Comparison of ENCODE assay signal across 26 cellular contexts in the genomic region with DNA sequence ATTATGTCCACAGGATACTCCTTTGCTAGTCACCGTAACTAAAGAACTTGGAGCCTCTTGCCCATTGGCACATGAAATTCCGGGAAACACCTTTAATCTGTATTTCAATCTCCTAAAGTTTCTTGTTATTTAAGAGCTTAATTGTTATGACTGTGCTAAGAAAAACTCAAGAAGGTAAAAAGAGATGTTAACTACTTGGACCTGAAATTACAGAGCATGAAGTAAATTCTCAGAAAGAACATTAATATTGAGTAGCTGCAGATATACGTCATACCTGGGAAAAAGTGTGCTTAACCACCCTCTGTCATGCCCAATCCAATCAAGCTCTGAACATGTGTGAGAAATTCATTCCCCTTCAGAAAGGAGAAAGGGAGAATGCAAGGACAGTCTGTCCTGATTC.
"Had no signal": no experiment of that assay in that cellular context is flagged by ENCODE, and none has a peak within 500 bp of the region (broad histone marks: within the 10 kb centered on the region; RNA-seq: fewer than 3 reads in every experiment).

No MANE protein-coding gene starts in this region.

- H3K27ac Mint-ChIP-seq: immature natural killer cell; mesothelial cell of epicardium; naive B cell; natural killer cell; nephron progenitor cell; progenitor cell of endocrine pancreas; stimulated activated effector memory CD8-positive, alpha-beta T cell treated with anti-CD3 and anti-CD28 coated beads, Interleukin-12 subunit alpha, Interleukin-12 subunit beta, amount 100 ng/mL, for 72 hours; stimulated activated naive CD8-positive, alpha-beta T cell treated with anti-CD3 and anti-CD28 coated beads, Interleukin-15, Interleukin-2, amounts not matched to agents 100 ng/mL and 50 ng/mL, for 24 hours had no signal

- H3K4me3 ChIP-seq: left ventricle myocardium inferior, lung, ovary, sigmoid colon, spleen, tibial nerve, upper lobe of left lung, vagina had no signal

- H3K27me3 ChIP-seq: ovary, sigmoid colon, spleen, tibial nerve, upper lobe of left lung, vagina had no signal

- ATAC-seq: left colon; natural killer cell; right cardiac atrium; stimulated activated effector memory CD8-positive, alpha-beta T cell treated with anti-CD3 and anti-CD28 coated beads, Interleukin-12 subunit alpha, Interleukin-12 subunit beta, amount 100 ng/mL, for 72 hours had no signal

- H3K9me3 ChIP-seq: left ventricle myocardium inferior, ovary, sigmoid colon, spleen, tibial nerve, upper lobe of left lung, vagina had no signal

- H3K9me3 Mint-ChIP-seq: immature natural killer cell; naive B cell; nephron progenitor cell; stimulated activated effector memory CD8-positive, alpha-beta T cell treated with anti-CD3 and anti-CD28 coated beads, Interleukin-12 subunit alpha, Interleukin-12 subunit beta, amount 100 ng/mL, for 72 hours; stimulated activated naive CD8-positive, alpha-beta T cell treated with anti-CD3 and anti-CD28 coated beads, Interleukin-15, Interleukin-2, amounts not matched to agents 100 ng/mL and 50 ng/mL, for 24 hours had no signal

- H3K36me3 Mint-ChIP-seq: mesothelial cell of epicardium; naive B cell; natural killer cell; stimulated activated effector memory CD8-positive, alpha-beta T cell treated with anti-CD3 and anti-CD28 coated beads, Interleukin-12 subunit alpha, Interleukin-12 subunit beta, amount 100 ng/mL, for 72 hours had no signal

- H3K4me3 Mint-ChIP-seq: immature natural killer cell; mesothelial cell of epicardium; naive B cell; natural killer cell; nephron progenitor cell; stimulated activated effector memory CD8-positive, alpha-beta T cell treated with anti-CD3 and anti-CD28 coated beads, Interleukin-12 subunit alpha, Interleukin-12 subunit beta, amount 100 ng/mL, for 72 hours; stimulated activated naive CD8-positive, alpha-beta T cell treated with anti-CD3 and anti-CD28 coated beads, Interleukin-15, Interleukin-2, amounts not matched to agents 100 ng/mL and 50 ng/mL, for 24 hours had no signal

- H3K27me3 Mint-ChIP-seq: progenitor cell of endocrine pancreas; stimulated activated naive CD8-positive, alpha-beta T cell treated with anti-CD3 and anti-CD28 coated beads, Interleukin-15, Interleukin-2, amounts not matched to agents 100 ng/mL and 50 ng/mL, for 24 hours had no signal

- H3K4me1 Mint-ChIP-seq: immature natural killer cell, naive B cell, natural killer cell had no signal

- H3K27ac ChIP-seq: left ventricle myocardium inferior, ovary, sigmoid colon, spleen, tibial nerve, upper lobe of left lung, vagina had no signal

- FAIRE-seq: islet of Langerhans, small intestine had no signal

- DNase-seq: hypothalamus; immature natural killer cell; kidney; left colon; left ventricle myocardium inferior; naive B cell; natural killer cell; nephron progenitor cell; ovary; retina; right cardiac atrium; sigmoid colon; small intestine; spleen; stimulated activated CD4-positive, alpha-beta T cell treated with anti-CD3 and anti-CD28 coated beads, Interleukin-4, amount 100 ng/mL, for 24 hours; stimulated activated naive CD4-positive, alpha-beta T cell; substantia nigra; upper lobe of left lung had no signal

- H3K36me3 ChIP-seq: left ventricle myocardium inferior, ovary, sigmoid colon, spleen, tibial nerve, upper lobe of left lung, vagina had no signal

- H3K4me1 ChIP-seq: left ventricle myocardium inferior, spleen, tibial nerve, upper lobe of left lung, vagina had no signal
